Comparison of ENCODE assay signal across 9 cellular contexts in the genomic region with DNA sequence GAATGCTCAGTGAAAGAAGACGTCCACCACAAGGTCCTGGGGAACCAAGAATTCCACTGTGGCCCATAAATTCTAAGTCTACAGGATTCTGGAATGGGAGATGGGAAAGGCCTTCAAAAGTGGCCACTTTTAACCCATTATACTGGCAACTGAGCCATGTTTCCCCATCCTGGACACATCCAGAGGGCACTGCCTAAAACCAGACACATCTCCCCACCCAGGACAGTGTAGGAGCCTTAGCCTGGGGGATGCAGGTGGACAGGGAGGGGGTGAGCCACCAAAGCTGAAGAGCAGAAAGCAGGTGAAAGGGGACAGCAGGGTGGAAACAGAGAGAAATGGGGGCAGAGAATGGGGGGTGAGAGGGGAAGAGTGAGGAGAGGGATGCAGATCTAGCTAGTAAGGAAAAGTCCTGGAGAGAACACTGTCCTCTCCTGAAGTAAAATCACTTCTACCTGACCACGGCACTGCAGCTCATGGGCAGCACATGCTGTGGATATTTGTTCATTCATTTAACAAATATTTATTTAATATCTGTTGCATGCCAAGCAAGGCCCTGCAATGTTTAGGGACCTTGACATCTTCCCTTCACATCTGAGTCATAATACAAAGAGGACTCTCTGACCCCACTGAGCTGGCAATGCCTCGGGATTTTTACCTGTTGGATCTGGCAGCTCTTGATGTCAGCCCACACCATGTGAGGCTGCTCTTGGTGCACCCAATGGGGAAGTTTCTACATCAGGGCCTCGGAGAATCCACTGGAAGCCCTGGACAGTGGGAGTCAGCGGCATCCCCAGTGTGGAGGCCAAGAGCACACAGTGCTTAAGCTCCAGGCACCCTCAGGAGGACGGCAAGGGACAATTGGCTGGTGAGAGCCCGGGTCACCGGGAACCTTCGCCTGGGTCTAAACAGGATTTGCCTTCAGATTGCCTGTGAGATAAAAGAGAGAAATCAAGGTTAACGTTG. TPM values are rescaled to one million over a fixed set of nuclear protein-coding genes. Genes with fewer than 3 reads are reported as not detected.
A peak's percentile ranks its signal among the peaks of the same experiment; 100 is the strongest.
DNase-seq lines count a peak whose midpoint lies in the region; ATAC-seq and TF ChIP-seq lines count a peak whose summit lies in the region.
"Not testable (repeated sequence)": the region's sequence is repeated elsewhere in the genome, so short reads cannot be mapped to it uniquely, and the experiment has no call there.
"Had no signal": no experiment of that assay in that cellular context is flagged by ENCODE, and none has a peak within 500 bp of the region (broad histone marks: within the 10 kb centered on the region; RNA-seq: fewer than 3 reads in every experiment).

No MANE protein-coding gene starts in this region.

- H3K27me3 Mint-ChIP-seq in activated T-cell treated with anti-CD3 and anti-CD28 coated beads, Interleukin-2, amount 50 U/mL, for 4 hours (ENCODE audit: low read depth); osteocyte (ENCODE audit: unreplicated experiment): not testable (repeated sequence)

- H3K9me3 ChIP-seq in left lung, transverse colon: not testable (repeated sequence)

- H3K27me3 ChIP-seq in left lung, transverse colon: not testable (repeated sequence)

- not testable (repeated sequence) for H3K4me3 ChIP-seq in LNCaP clone FGC (ENCODE audit: low read depth, low read length); left lung; transverse colon

- not testable (repeated sequence) for H3K4me1 Mint-ChIP-seq in activated T-cell treated with anti-CD3 and anti-CD28 coated beads, Interleukin-2, amount 50 U/mL, for 4 hours (ENCODE audit: low read depth); osteocyte (ENCODE audit: unreplicated experiment)

- H3K27ac ChIP-seq in C4-2B = peak overlapping the region; percentile 90
- H3K27ac ChIP-seq in left lung, transverse colon: not testable (repeated sequence)

- ATAC-seq in activated T-cell treated with anti-CD3 and anti-CD28 coated beads, Interleukin-2, amount 50 U/mL, for 4 hours; left lung: not testable (repeated sequence)

- not testable (repeated sequence) for H3K36me3 Mint-ChIP-seq in activated T-cell treated with anti-CD3 and anti-CD28 coated beads, Interleukin-2, amount 50 U/mL, for 4 hours (ENCODE audit: insufficient read depth); osteocyte (ENCODE audit: unreplicated experiment)

- not testable (repeated sequence) for TF ChIP-seq CTCF in C4-2B (conservative IDR thresholded peaks at IDR 0.05); LNCaP clone FGC (IDR thresholded peaks at IDR 0.05; ENCODE audit: control insufficient read depth, extremely low read depth, insufficient read depth); left lung (IDR thresholded peaks at IDR 0.05); osteocyte (IDR thresholded peaks at IDR 0.05); transverse colon (IDR thresholded peaks at IDR 0.05)

- DNase-seq in LNCaP clone FGC (ENCODE audit: low read depth) = peak; percentile 99
- DNase-seq in SIG-M5 treated with dmso at 0.1 percent for 504 hours (lab: John Stamatoyannopoulos, UW; ENCODE audit: unreplicated experiment) = peak; percentile 80
- peak; percentile 8 for DNase-seq in activated T-cell treated with anti-CD3 and anti-CD28 coated beads, Interleukin-2, amount 50 U/mL, for 4 hours
- DNase-seq in dedifferentiated amniotic fluid mesenchymal stem cell (ENCODE audit: extremely low spot score) = peak; percentile 14
- peak; percentile 40 to 84 for DNase-seq in left lung
- DNase-seq in osteocyte (ENCODE audit: extremely low spot score, unreplicated experiment) = peak; percentile 90
- DNase-seq in transverse colon = peak; percentile 14

- TF ChIP-seq EP300 in transverse colon (IDR thresholded peaks at IDR 0.05; ENCODE audit: low read depth) = not testable (repeated sequence)

- 85 to 89% methylated on average over 10 of the region's 10 CpGs for WGBS in transverse colon (ENCODE audit: low coverage in 1 of 2), 2 donors

- H3K4me1 ChIP-seq in left lung = peaks cover 12 to 17% of the 10 kb centered on the region in 2 donors
- H3K4me1 ChIP-seq in transverse colon = peaks cover 13 to 31% (median 23%) of the 10 kb centered on the region in 4 donors

- not testable (repeated sequence) for H3K27ac Mint-ChIP-seq in osteocyte (ENCODE audit: unreplicated experiment)

- H3K36me3 ChIP-seq in left lung (peaks cover 0 to 41% of the 10 kb centered on the region in 2 donors), transverse colon (peaks cover 0 to 26% (median 5%) of the 10 kb centered on the region in 4 donors)

- not testable (repeated sequence) for H3K4me3 Mint-ChIP-seq in activated T-cell treated with anti-CD3 and anti-CD28 coated beads, Interleukin-2, amount 50 U/mL, for 4 hours; osteocyte (ENCODE audit: unreplicated experiment)

- not testable (repeated sequence) for H3K9me3 Mint-ChIP-seq in activated T-cell treated with anti-CD3 and anti-CD28 coated beads, Interleukin-2, amount 50 U/mL, for 4 hours; osteocyte (ENCODE audit: unreplicated experiment)

- in situ Hi-C loops in transverse colon (cut with MboI; ENCODE audit: low pct_ligation_motif_present in 1 of 4, low pct_unique_long_range_greater_than_20kb in 1 of 4, low sequenced_read_pairs in 3 of 4) = not testable (repeated sequence)

- intact Hi-C loops in left lung (cut with DNase I); transverse colon (cut with DNase I; ENCODE audit: low total_unique reads): not testable (repeated sequence)

- TF ChIP-seq POLR2A in transverse colon (IDR thresholded peaks at IDR 0.05) = not testable (repeated sequence)

RNA-seq across cellular contexts. Expression of a gene that starts 5.2 kb away (rescaled TPM):
- total RNA-seq in activated T-cell treated with anti-CD3 and anti-CD28 coated beads, Interleukin-2, amount 50 U/mL, for 4 hours = 1 to 10 TPM; 4.9 to 8.4 (median 5.8) TPM
- total RNA-seq in left lung (10 to 100 TPM; 35.2 to 40.1 TPM), osteocyte (50.1 and 55.6 TPM in 2 replicates), transverse colon (100 to 1,000 TPM in 3 of 4 donors, 10 to 100 TPM in 1; 70.1 to 178 (median 148) TPM)

RNA-seq across cellular contexts. Expression of a gene that starts 58.6 kb away (rescaled TPM):
- total RNA-seq in activated T-cell treated with anti-CD3 and anti-CD28 coated beads, Interleukin-2, amount 50 U/mL, for 4 hours = 1,000 to 10,000 TPM; 1,321 to 1,622 (median 1,616) TPM
- total RNA-seq in left lung (1,000 to 10,000 TPM; 2,748 to 3,444 TPM), osteocyte (2,650 and 2,859 TPM in 2 replicates), transverse colon (under 1 TPM in 3 of 4 donors, not detected in 1; under 0.01 TPM)
- total RNA-seq: H4 had no signal

Comparison
In these comparisons a context has a peak if more than half of its experiments do, and no peak if none do; other contexts are left out.
1. DNase-seq: peak in every context shown above with its lines; median percentile 99 in LNCaP clone FGC; 90 in osteocyte; 80 in SIG-M5 treated with dmso at 0.1 percent for 504 hours; 62 in left lung; 14 in dedifferentiated amniotic fluid mesenchymal stem cell; 14 in transverse colon; 8 in activated T-cell treated with anti-CD3 and anti-CD28 coated beads, Interleukin-2, amount 50 U/mL, for 4 hours.
2. RNA of a gene that starts 58.6 kb away (total RNA-seq): 2,748 to 3,444 TPM in left lung, 2,650 to 2,859 TPM in osteocyte and 1,321 to 1,622 TPM in activated T-cell treated with anti-CD3 and anti-CD28 coated beads, Interleukin-2, amount 50 U/mL, for 4 hours; under 0.01 TPM in transverse colon; every median in the first group is over 1,000 times any median in the second.